ENCODE assay signal across 13 cellular contexts in the genomic region with DNA sequence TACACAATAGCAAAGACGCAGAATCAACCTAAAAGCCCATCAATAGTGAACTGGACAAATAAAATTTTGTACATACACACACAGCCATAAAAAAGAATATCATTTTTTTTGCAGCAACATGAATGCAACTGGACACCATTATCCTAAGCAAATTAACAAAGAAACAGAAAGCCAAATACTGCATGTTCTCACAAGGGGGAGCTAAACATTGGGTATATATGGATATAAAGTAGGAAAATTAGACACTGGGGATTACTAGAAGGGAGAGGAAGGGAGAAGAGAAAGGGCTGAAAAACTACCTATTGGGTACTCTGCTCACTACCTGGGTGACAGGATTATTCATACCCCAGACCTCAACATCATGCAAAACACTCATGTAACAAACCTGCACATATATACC. TPM values are rescaled to one million over a fixed set of nuclear protein-coding genes. Genes with fewer than 3 reads are reported as not detected.
A peak's percentile ranks its signal among the peaks of the same experiment; 100 is the strongest.
DNase-seq lines count a peak whose midpoint lies in the region; TF ChIP-seq lines count a peak whose summit lies in the region.
"Had no signal": no experiment of that assay in that cellular context is flagged by ENCODE, and none has a peak within 500 bp of the region (broad histone marks: within the 10 kb centered on the region; RNA-seq: fewer than 3 reads in every experiment).

No MANE protein-coding gene starts in this region.

- H3K9me3 ChIP-seq in A673 (ENCODE audit: low read depth, low read length, poor library complexity, severe bottlenecking) (no peaks in the 10 kb centered on the region), OCI-LY1 (ENCODE audit: low read length) (no peaks in the 10 kb centered on the region)

- no peak overlapping the region for H3K9ac ChIP-seq in OCI-LY1 (ENCODE audit: low read length)

- no peaks in the 10 kb centered on the region for H3K36me3 ChIP-seq in A673 (ENCODE audit: insufficient read depth, low read length, poor library complexity, severe bottlenecking)
- no peaks in the 10 kb centered on the region for H3K36me3 ChIP-seq in GM06990 (ENCODE audit: control insufficient read depth, insufficient read depth, low read length)
- no peaks in the 10 kb centered on the region for H3K36me3 ChIP-seq in OCI-LY1 (ENCODE audit: insufficient read depth, low read length)

- no TSS peak for BruUV-seq in A673 (replicated peaks; lab: Mats Ljungman, UMichigan)

- no peak overlapping the region for H2AFZ ChIP-seq in OCI-LY1 (ENCODE audit: low read length)

- no peaks in the 10 kb centered on the region for H3K9me2 ChIP-seq in OCI-LY1 (ENCODE audit: low read depth, low read length)

- CTCF ChIA-PET in A673 (lab: Charles Lee): no interaction called here

- no peaks in the 10 kb centered on the region for H3K79me2 ChIP-seq in OCI-LY1 (ENCODE audit: insufficient read depth, low read length)

- peak; percentile 42; the same call in 1 of the 2 replicates for TF ChIP-seq CTCF in A673 (conservative IDR thresholded peaks at IDR 0.05; ENCODE audit: low read depth, low read length)
- TF ChIP-seq CTCF in GM06990 (IDR thresholded peaks at IDR 0.05; ENCODE audit: insufficient read depth, low read length, poor library complexity, severe bottlenecking): peak; percentile 11
- peak; percentile 23; the same call in 1 of the 2 replicates for TF ChIP-seq CTCF in OCI-LY1 (IDR thresholded peaks at IDR 0.05; ENCODE audit: low read length)

- H4K20me1 ChIP-seq in OCI-LY1 (ENCODE audit: insufficient read depth, low read length): no peaks in the 10 kb centered on the region

- POLR2A ChIA-PET in A673 (lab: Charles Lee; ENCODE audit: low non-redundant PET): no interaction called here

- H3K4me3 ChIP-seq in A673 (ENCODE audit: low read depth, low read length, poor library complexity, severe bottlenecking) (no peak overlapping the region), GM06990 (replicated peaks; ENCODE audit: low read depth, low read length) (no peak overlapping the region), OCI-LY1 (ENCODE audit: low read depth, low read length, poor library complexity, severe bottlenecking) (no peak overlapping the region)

- intact Hi-C loops in A673 (cut with micrococcal nuclease; ENCODE audit: unreplicated experiment): no loop called here

- H3K4me1 ChIP-seq in A673 (ENCODE audit: insufficient read depth, low read length, poor library complexity, severe bottlenecking) (no peaks in the 10 kb centered on the region), OCI-LY1 (ENCODE audit: insufficient read depth, low read length, severe bottlenecking) (no peaks in the 10 kb centered on the region)

- H3K4me2 ChIP-seq in OCI-LY1 (ENCODE audit: low read length): no peak overlapping the region

- H3K27ac ChIP-seq in A673 (ENCODE audit: low read depth, low read length, poor library complexity, severe bottlenecking): no peak overlapping the region
- no peak overlapping the region for H3K27ac ChIP-seq in OCI-LY1 (ENCODE audit: low read depth, low read length, poor library complexity, severe bottlenecking)

- DNase-seq in A673 (ENCODE audit: low spot score) (no peak), GM06990 (ENCODE audit: extremely low read depth, insufficient read length) (no peak), dermis blood vessel endothelial cell (peak; percentile 56), LoVo (ENCODE audit: low spot score) (no peak), retina (no peak), NCI-H446 (lab: John Stamatoyannopoulos, UW) (no peak)
- DNase-seq in central memory CD4-positive, alpha-beta T cell: no peak
- DNase-seq: activated CD4-positive, alpha-beta T cell treated with anti-CD3 and anti-CD28 coated beads, Interleukin-2, amount 50 U/mL, for 4 hours; activated naive CD4-positive, alpha-beta T cell; left ventricle myocardium superior; T-helper 1 cell had no signal

- H3F3A ChIP-seq in OCI-LY1 (ENCODE audit: insufficient read depth, low read length): no peaks in the 10 kb centered on the region

- H3K27me3 ChIP-seq in A673 (replicated peaks; ENCODE audit: insufficient read depth, low read depth, low read length, poor library complexity): peaks cover 5% of the 10 kb centered on the region
- H3K27me3 ChIP-seq in GM06990 (replicated peaks; ENCODE audit: control insufficient read depth, insufficient read depth, low read length): no peaks in the 10 kb centered on the region
- H3K27me3 ChIP-seq in OCI-LY1 (ENCODE audit: insufficient read depth, low read length): no peaks in the 10 kb centered on the region

RNA-seq across cellular contexts. Expression of a gene that starts 28.2 kb away (rescaled TPM):
- total RNA-seq in A673 (2021) (not detected in 2 replicates), dermis blood vessel endothelial cell (64.5 and 89.3 TPM in 2 replicates)
- total RNA-seq: left ventricle myocardium superior, ureter had no signal

Comparison
In these comparisons a context has a peak if more than half of its experiments do, and no peak if none do; other contexts are left out.
1. RNA of a gene that starts 28.2 kb away (total RNA-seq): 64.5 to 89.3 TPM in dermis blood vessel endothelial cell; not detected in A673; every median in the first group is over 10 times any median in the second.
2. Peak in every context shown above with its lines, with median percentiles within 50 percentile points of each other: CTCF ChIP-seq.